ENCODE assay signal across 16 cellular contexts in genomic region chrX:10416424-10416823, GRCh38.
DNase-seq lines count a peak whose midpoint lies in the region; ATAC-seq and TF ChIP-seq lines count a peak whose summit lies in the region.
"Had no signal": no experiment of that assay in that cellular context is flagged by ENCODE, and none has a peak within 500 bp of the region (broad histone marks: within the 10 kb centered on the region; RNA-seq: fewer than 3 reads in every experiment).

No MANE protein-coding gene starts in this region.

- TF ChIP-seq CTCF in brain (conservative IDR thresholded peaks at IDR 0.05) (no peak), nephron (IDR thresholded peaks at IDR 0.05; ENCODE audit: unreplicated experiment in 3 of 3) (no peak), omental fat pad (IDR thresholded peaks at IDR 0.05) (no peak)

- H3K36me3 Mint-ChIP-seq in brain (no peaks in the 10 kb centered on the region), nephron (ENCODE audit: low read depth) (no peaks in the 10 kb centered on the region)
- H3K36me3 Mint-ChIP-seq: CD4-positive, CD25-positive, alpha-beta regulatory T cell; CD8-positive, alpha-beta T cell had no signal

- H3K4me3 Mint-ChIP-seq in brain (no peak overlapping the region), nephron (no peak overlapping the region)
- H3K4me3 Mint-ChIP-seq: B cell; CD4-positive, CD25-positive, alpha-beta regulatory T cell; CD8-positive, alpha-beta T cell had no signal

- DNase-seq in kidney tubule cell (ENCODE audit: low spot score) (peak; percentile 19), putamen (ENCODE audit: low spot score) (peak; percentile 3), omental fat pad (ENCODE audit: low spot score) (no peak), cerebellar nuclear complex (lab: John Stamatoyannopoulos, UW) (no peak)
- DNase-seq: Caco-2; CD4-positive, CD25-positive, alpha-beta regulatory T cell; CD8-positive, alpha-beta T cell; DMS153; DND-41; GM23248; H7; HCEC 1CT had no signal

- H3K27ac Mint-ChIP-seq in brain: peak overlapping the region in 3 of 5 experiments; percentile 37 to 79 (median 76)
- H3K27ac Mint-ChIP-seq in nephron: peak overlapping the region in 2 of 3 experiments; percentile 8 to 85
- H3K27ac Mint-ChIP-seq: B cell; CD4-positive, CD25-positive, alpha-beta regulatory T cell; CD8-positive, alpha-beta T cell had no signal

- H3K9me3 Mint-ChIP-seq in brain (peaks cover 0 to 4% (median 0%) of the 10 kb centered on the region in 5 experiments), nephron (peaks cover 4% of the 10 kb centered on the region)
- H3K9me3 Mint-ChIP-seq: CD4-positive, CD25-positive, alpha-beta regulatory T cell; CD8-positive, alpha-beta T cell had no signal

- H3K4me1 Mint-ChIP-seq in brain (peaks cover 27% of the 10 kb centered on the region), nephron (peaks cover 18% of the 10 kb centered on the region)
- H3K4me1 Mint-ChIP-seq: B cell; CD4-positive, CD25-positive, alpha-beta regulatory T cell had no signal

- H3K27me3 Mint-ChIP-seq in brain (peaks cover 4% of the 10 kb centered on the region), nephron (ENCODE audit: low read depth) (no peaks in the 10 kb centered on the region)
- H3K27me3 Mint-ChIP-seq: B cell; CD4-positive, CD25-positive, alpha-beta regulatory T cell had no signal

- no peak for ATAC-seq in omental fat pad (ENCODE audit: low FRiP score)
- no peak for ATAC-seq in SK-N-SH treated with all-trans-retinoic acid at 6 μM for 48 hours
- ATAC-seq: CD8-positive, alpha-beta T cell had no signal

TF ChIP-seq in SK-N-SH treated with all-trans-retinoic acid at 6 μM for 48 hours, 23 proteins besides CTCF, POLR2A, EP300 and RAD21:
- no peak for TF ChIP-seq PATZ1 (CRISPR knock-in tag; IDR thresholded peaks at IDR 0.05; ENCODE audit: borderline replicate concordance)
- TF ChIP-seq ZC3H10 (CRISPR knock-in tag; IDR thresholded peaks at IDR 0.05): no peak
- TF ChIP-seq ESRRG (CRISPR knock-in tag; IDR thresholded peaks at IDR 0.05): no peak
- no peak for TF ChIP-seq RARB (CRISPR knock-in tag; IDR thresholded peaks at IDR 0.05)
- TF ChIP-seq ZNF8 (CRISPR knock-in tag; IDR thresholded peaks at IDR 0.05): no peak
- TF ChIP-seq PPARA (CRISPR knock-in tag; IDR thresholded peaks at IDR 0.05; ENCODE audit: borderline replicate concordance): no peak
- no peak for TF ChIP-seq SNAI2 (CRISPR knock-in tag; IDR thresholded peaks at IDR 0.05)
- no peak for TF ChIP-seq CSDC2 (CRISPR knock-in tag; IDR thresholded peaks at IDR 0.05)
- no peak for TF ChIP-seq ZFP3 (CRISPR knock-in tag; IDR thresholded peaks at IDR 0.05)
- no peak for TF ChIP-seq GLIS3 (CRISPR knock-in tag; IDR thresholded peaks at IDR 0.05)
- no peak for TF ChIP-seq TCF4 (CRISPR knock-in tag; IDR thresholded peaks at IDR 0.05; ENCODE audit: borderline replicate concordance)
TF ChIP-seq in SK-N-SH treated with all-trans-retinoic acid at 6 μM for 48 hours: peak in this region for 0.

Comparison
In these comparisons a context has a peak if more than half of its experiments do, and no peak if none do; other contexts are left out.
1. DNase-seq: peak in kidney tubule cell (single experiment) and putamen (single experiment); none in omental fat pad (single experiment) and cerebellar nuclear complex (0 of 2).